ENCODE assay signal across 1 cellular context in genomic region chr6:39296745-39297640, GRCh38.
TF ChIP-seq lines count a peak whose summit lies in the region.

No MANE protein-coding gene starts in this region.

TF ChIP-seq in SK-N-SH treated with all-trans-retinoic acid at 6 μM for 48 hours, 23 proteins besides CTCF, POLR2A, EP300 and RAD21 (continued from another document):
- TF ChIP-seq POU6F1 (CRISPR knock-in tag; IDR thresholded peaks at IDR 0.05; ENCODE audit: borderline replicate concordance, low read depth) = no peak
- no peak for TF ChIP-seq TSHZ2 (CRISPR knock-in tag; IDR thresholded peaks at IDR 0.05)
- TF ChIP-seq BACH2 (CRISPR knock-in tag; IDR thresholded peaks at IDR 0.05; ENCODE audit: borderline replicate concordance) = no peak
- TF ChIP-seq ZFP30 (CRISPR knock-in tag; IDR thresholded peaks at IDR 0.05) = no peak
- no peak for TF ChIP-seq CSRNP3 (CRISPR knock-in tag; IDR thresholded peaks at IDR 0.05)
- TF ChIP-seq SNAI2 (CRISPR knock-in tag; IDR thresholded peaks at IDR 0.05) = no peak
- TF ChIP-seq ZFP3 (CRISPR knock-in tag; IDR thresholded peaks at IDR 0.05) = no peak
- no peak for TF ChIP-seq ZNF565 (CRISPR knock-in tag; conservative IDR thresholded peaks at IDR 0.05; ENCODE audit: low read depth)
- TF ChIP-seq ISL1 (CRISPR knock-in tag; IDR thresholded peaks at IDR 0.05) = no peak
- no peak for TF ChIP-seq ZNF70 (CRISPR knock-in tag; IDR thresholded peaks at IDR 0.05)
- no peak for TF ChIP-seq ZNF8 (CRISPR knock-in tag; IDR thresholded peaks at IDR 0.05)
- no peak for TF ChIP-seq RARB (CRISPR knock-in tag; IDR thresholded peaks at IDR 0.05)
TF ChIP-seq in SK-N-SH treated with all-trans-retinoic acid at 6 μM for 48 hours: peak in this region for 0.
